Comparison of ENCODE assay signal across 29 cellular contexts in genomic region chr5:171264842-171265241, GRCh38. TPM values are rescaled to one million over a fixed set of nuclear protein-coding genes. Genes with fewer than 3 reads are reported as not detected.
"Had no signal": no experiment of that assay in that cellular context is flagged by ENCODE, and none has a peak within 500 bp of the region (broad histone marks: within the 10 kb centered on the region; RNA-seq: fewer than 3 reads in every experiment).

No MANE protein-coding gene starts in this region.

- H3K4me1 Mint-ChIP-seq: naive B cell, WTC11 had no signal

- H3K4me3 Mint-ChIP-seq: activated naive CD4-positive, alpha-beta T cell treated with anti-CD3 and anti-CD28 coated beads for 36 hours; dendritic cell treated with granulocyte-macrophage colony-stimulating factor and Interleukin-4, amounts not matched to agents 40 ng/mL and 50 ng/mL, for 4 days; naive B cell; WTC11 had no signal

- H3K9me3 Mint-ChIP-seq: activated naive CD4-positive, alpha-beta T cell treated with anti-CD3 and anti-CD28 coated beads for 36 hours; dendritic cell treated with granulocyte-macrophage colony-stimulating factor and Interleukin-4, amounts not matched to agents 40 ng/mL and 50 ng/mL, for 4 days; naive B cell; WTC11 had no signal

- DNase-seq: activated CD8-positive, alpha-beta memory T cell treated with anti-CD3 and anti-CD28 coated beads for 24 hours; activated effector memory CD4-positive, alpha-beta T cell treated with Interleukin-2 at 50 U/mL for 16 hours; activated naive CD4-positive, alpha-beta T cell treated with anti-CD3 and anti-CD28 coated beads for 36 hours; activated T-cell treated with anti-CD3 and anti-CD28 coated beads, Interleukin-2, amount 50 U/mL, for 48 hours; brain microvascular endothelial cell; caudate nucleus; effector CD4-positive, alpha-beta T cell; foreskin keratinocyte; left lung; naive B cell; retina; sigmoid colon; stimulated activated CD4-positive, alpha-beta T cell treated with anti-CD3 and anti-CD28 coated beads, Interleukin-4, amount 100 ng/mL, for 1 hour; stimulated activated naive CD4-positive, alpha-beta T cell treated with Interleukin-2 at 50 U/mL for 16 hours; substantia nigra; T1000; thyroid gland; upper lobe of right lung had no signal

- H3K27ac ChIP-seq: ascending aorta, brain microvascular endothelial cell, foreskin keratinocyte, left lung, sigmoid colon, thyroid gland, upper lobe of right lung had no signal

- H3K4me3 ChIP-seq: ascending aorta, left lung, lung, sigmoid colon, thyroid gland, upper lobe of right lung had no signal

- H3K27me3 ChIP-seq: ascending aorta, brain microvascular endothelial cell, foreskin keratinocyte, left lung, sigmoid colon, thyroid gland, upper lobe of right lung had no signal

- H3K27me3 Mint-ChIP-seq: dendritic cell treated with granulocyte-macrophage colony-stimulating factor and Interleukin-4, amounts not matched to agents 40 ng/mL and 50 ng/mL, for 4 days; progenitor cell of endocrine pancreas had no signal

- H3K4me1 ChIP-seq: ascending aorta, foreskin keratinocyte, left lung, sigmoid colon, thyroid gland, upper lobe of right lung had no signal

- H3K27ac Mint-ChIP-seq: activated naive CD4-positive, alpha-beta T cell treated with anti-CD3 and anti-CD28 coated beads for 36 hours; dendritic cell treated with granulocyte-macrophage colony-stimulating factor and Interleukin-4, amounts not matched to agents 40 ng/mL and 50 ng/mL, for 4 days; naive B cell; progenitor cell of endocrine pancreas; WTC11 had no signal

- H3K36me3 ChIP-seq: ascending aorta, brain microvascular endothelial cell, left lung, sigmoid colon, thyroid gland, upper lobe of right lung had no signal

- H3K9me3 ChIP-seq: ascending aorta, left lung, sigmoid colon, thyroid gland, upper lobe of right lung had no signal

- H3K36me3 Mint-ChIP-seq: naive B cell, WTC11 had no signal

- ATAC-seq: foreskin keratinocyte, left lung, upper lobe of right lung, WTC11 had no signal

RNA-seq across cellular contexts. Expression of gene TLX3, which starts 44.2 kb away (rescaled TPM):
- total RNA-seq: activated naive CD4-positive, alpha-beta T cell treated with anti-CD3 and anti-CD28 coated beads for 36 hours; ascending aorta; foreskin keratinocyte; glomerular endothelial cell; left lung; lung; mesenteric fat pad; mucosa of gallbladder; osteocyte; progenitor cell of endocrine pancreas; sigmoid colon; thyroid gland; upper lobe of right lung; WTC11 had no signal
- polyA plus RNA-seq: adipose tissue, esophagus, lung, sigmoid colon had no signal
